Comparison of ENCODE assay signal across 3 cellular contexts in genomic region chr6:48369100-48369499, GRCh38.
TF ChIP-seq lines count a peak whose summit lies in the region.

No MANE protein-coding gene starts in this region.

TF ChIP-seq in HepG2, 621 proteins besides CTCF, POLR2A, EP300 and RAD21 (continued from another document):
- TF ChIP-seq ZBTB4 (CRISPR knock-in tag; IDR thresholded peaks at IDR 0.05; ENCODE audit: borderline replicate concordance) (no peak), ATF7 (IDR thresholded peaks at IDR 0.05) (peak; percentile 96), ATF7 (CRISPR knock-in tag; IDR thresholded peaks at IDR 0.05) (no peak), ZHX1 (CRISPR knock-in tag; IDR thresholded peaks at IDR 0.05; ENCODE audit: low read depth) (no peak), MAFK (conservative IDR thresholded peaks at IDR 0.05 in 1 of 2, IDR thresholded peaks at IDR 0.05 in 1 of 2; ENCODE audit: low read length in 2 of 2) (peak in 1 of 2 experiments; percentile 37; a peak in 1 of 4 replicates)
- TF ChIP-seq, protein P1, sequence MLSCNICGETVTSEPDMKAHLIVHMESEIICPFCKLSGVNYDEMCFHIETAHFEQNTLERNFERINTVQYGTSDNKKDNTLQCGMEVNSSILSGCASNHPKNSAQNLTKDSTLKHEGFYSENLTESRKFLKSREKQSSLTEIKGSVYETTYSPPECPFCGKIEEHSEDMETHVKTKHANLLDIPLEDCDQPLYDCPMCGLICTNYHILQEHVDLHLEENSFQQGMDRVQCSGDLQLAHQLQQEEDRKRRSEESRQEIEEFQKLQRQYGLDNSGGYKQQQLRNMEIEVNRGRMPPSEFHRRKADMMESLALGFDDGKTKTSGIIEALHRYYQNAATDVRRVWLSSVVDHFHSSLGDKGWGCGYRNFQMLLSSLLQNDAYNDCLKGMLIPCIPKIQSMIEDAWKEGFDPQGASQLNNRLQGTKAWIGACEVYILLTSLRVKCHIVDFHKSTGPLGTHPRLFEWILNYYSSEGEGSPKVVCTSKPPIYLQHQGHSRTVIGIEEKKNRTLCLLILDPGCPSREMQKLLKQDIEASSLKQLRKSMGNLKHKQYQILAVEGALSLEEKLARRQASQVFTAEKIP (CRISPR knock-in tag; IDR thresholded peaks at IDR 0.05; ENCODE audit: borderline replicate concordance) = no peak

TF ChIP-seq in HEK293, 187 proteins besides CTCF, POLR2A, EP300 and RAD21:
- TF ChIP-seq, protein P2, sequence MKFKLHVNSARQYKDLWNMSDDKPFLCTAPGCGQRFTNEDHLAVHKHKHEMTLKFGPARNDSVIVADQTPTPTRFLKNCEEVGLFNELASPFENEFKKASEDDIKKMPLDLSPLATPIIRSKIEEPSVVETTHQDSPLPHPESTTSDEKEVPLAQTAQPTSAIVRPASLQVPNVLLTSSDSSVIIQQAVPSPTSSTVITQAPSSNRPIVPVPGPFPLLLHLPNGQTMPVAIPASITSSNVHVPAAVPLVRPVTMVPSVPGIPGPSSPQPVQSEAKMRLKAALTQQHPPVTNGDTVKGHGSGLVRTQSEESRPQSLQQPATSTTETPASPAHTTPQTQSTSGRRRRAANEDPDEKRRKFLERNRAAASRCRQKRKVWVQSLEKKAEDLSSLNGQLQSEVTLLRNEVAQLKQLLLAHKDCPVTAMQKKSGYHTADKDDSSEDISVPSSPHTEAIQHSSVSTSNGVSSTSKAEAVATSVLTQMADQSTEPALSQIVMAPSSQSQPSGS (tag by site-specific recombination; IDR thresholded peaks at IDR 0.05; ENCODE audit: low read depth) = peak; percentile 76
- TF ChIP-seq PRDM2 (tag by site-specific recombination; IDR thresholded peaks at IDR 0.05; ENCODE audit: borderline replicate concordance) = no peak

TF ChIP-seq in K562, 482 proteins besides CTCF, POLR2A, EP300 and RAD21:
- TF ChIP-seq, protein P3, sequence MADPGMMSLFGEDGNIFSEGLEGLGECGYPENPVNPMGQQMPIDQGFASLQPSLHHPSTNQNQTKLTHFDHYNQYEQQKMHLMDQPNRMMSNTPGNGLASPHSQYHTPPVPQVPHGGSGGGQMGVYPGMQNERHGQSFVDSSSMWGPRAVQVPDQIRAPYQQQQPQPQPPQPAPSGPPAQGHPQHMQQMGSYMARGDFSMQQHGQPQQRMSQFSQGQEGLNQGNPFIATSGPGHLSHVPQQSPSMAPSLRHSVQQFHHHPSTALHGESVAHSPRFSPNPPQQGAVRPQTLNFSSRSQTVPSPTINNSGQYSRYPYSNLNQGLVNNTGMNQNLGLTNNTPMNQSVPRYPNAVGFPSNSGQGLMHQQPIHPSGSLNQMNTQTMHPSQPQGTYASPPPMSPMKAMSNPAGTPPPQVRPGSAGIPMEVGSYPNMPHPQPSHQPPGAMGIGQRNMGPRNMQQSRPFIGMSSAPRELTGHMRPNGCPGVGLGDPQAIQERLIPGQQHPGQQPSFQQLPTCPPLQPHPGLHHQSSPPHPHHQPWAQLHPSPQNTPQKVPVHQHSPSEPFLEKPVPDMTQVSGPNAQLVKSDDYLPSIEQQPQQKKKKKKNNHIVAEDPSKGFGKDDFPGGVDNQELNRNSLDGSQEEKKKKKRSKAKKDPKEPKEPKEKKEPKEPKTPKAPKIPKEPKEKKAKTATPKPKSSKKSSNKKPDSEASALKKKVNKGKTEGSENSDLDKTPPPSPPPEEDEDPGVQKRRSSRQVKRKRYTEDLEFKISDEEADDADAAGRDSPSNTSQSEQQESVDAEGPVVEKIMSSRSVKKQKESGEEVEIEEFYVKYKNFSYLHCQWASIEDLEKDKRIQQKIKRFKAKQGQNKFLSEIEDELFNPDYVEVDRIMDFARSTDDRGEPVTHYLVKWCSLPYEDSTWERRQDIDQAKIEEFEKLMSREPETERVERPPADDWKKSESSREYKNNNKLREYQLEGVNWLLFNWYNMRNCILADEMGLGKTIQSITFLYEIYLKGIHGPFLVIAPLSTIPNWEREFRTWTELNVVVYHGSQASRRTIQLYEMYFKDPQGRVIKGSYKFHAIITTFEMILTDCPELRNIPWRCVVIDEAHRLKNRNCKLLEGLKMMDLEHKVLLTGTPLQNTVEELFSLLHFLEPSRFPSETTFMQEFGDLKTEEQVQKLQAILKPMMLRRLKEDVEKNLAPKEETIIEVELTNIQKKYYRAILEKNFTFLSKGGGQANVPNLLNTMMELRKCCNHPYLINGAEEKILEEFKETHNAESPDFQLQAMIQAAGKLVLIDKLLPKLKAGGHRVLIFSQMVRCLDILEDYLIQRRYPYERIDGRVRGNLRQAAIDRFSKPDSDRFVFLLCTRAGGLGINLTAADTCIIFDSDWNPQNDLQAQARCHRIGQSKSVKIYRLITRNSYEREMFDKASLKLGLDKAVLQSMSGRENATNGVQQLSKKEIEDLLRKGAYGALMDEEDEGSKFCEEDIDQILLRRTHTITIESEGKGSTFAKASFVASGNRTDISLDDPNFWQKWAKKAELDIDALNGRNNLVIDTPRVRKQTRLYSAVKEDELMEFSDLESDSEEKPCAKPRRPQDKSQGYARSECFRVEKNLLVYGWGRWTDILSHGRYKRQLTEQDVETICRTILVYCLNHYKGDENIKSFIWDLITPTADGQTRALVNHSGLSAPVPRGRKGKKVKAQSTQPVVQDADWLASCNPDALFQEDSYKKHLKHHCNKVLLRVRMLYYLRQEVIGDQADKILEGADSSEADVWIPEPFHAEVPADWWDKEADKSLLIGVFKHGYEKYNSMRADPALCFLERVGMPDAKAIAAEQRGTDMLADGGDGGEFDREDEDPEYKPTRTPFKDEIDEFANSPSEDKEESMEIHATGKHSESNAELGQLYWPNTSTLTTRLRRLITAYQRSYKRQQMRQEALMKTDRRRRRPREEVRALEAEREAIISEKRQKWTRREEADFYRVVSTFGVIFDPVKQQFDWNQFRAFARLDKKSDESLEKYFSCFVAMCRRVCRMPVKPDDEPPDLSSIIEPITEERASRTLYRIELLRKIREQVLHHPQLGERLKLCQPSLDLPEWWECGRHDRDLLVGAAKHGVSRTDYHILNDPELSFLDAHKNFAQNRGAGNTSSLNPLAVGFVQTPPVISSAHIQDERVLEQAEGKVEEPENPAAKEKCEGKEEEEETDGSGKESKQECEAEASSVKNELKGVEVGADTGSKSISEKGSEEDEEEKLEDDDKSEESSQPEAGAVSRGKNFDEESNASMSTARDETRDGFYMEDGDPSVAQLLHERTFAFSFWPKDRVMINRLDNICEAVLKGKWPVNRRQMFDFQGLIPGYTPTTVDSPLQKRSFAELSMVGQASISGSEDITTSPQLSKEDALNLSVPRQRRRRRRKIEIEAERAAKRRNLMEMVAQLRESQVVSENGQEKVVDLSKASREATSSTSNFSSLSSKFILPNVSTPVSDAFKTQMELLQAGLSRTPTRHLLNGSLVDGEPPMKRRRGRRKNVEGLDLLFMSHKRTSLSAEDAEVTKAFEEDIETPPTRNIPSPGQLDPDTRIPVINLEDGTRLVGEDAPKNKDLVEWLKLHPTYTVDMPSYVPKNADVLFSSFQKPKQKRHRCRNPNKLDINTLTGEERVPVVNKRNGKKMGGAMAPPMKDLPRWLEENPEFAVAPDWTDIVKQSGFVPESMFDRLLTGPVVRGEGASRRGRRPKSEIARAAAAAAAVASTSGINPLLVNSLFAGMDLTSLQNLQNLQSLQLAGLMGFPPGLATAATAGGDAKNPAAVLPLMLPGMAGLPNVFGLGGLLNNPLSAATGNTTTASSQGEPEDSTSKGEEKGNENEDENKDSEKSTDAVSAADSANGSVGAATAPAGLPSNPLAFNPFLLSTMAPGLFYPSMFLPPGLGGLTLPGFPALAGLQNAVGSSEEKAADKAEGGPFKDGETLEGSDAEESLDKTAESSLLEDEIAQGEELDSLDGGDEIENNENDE (IDR thresholded peaks at IDR 0.05; ENCODE audit: low read depth, low read length) = no peak
- TF ChIP-seq HIVEP1 (CRISPR knock-in tag; IDR thresholded peaks at IDR 0.05) = no peak
- no peak for TF ChIP-seq ZBTB2 (IDR thresholded peaks at IDR 0.05)
- TF ChIP-seq ATF7 (IDR thresholded peaks at IDR 0.05) = no peak
- no peak for TF ChIP-seq MIER1 (IDR thresholded peaks at IDR 0.05; ENCODE audit: low read depth)
- 0 out of 2 replicates have a peak, but pooled peaks have one; percentile 2 for TF ChIP-seq ZNF316 (IDR thresholded peaks at IDR 0.05)
- TF ChIP-seq HMG20A (CRISPR knock-in tag; conservative IDR thresholded peaks at IDR 0.05) = no peak
